8 cellular contexts compared by ENCODE assay signal in genomic region chr17:7834891-7835817, GRCh38. TPM values are rescaled to one million over a fixed set of nuclear protein-coding genes. Genes with fewer than 3 reads are reported as not detected.
A peak's percentile ranks its signal among the peaks of the same experiment; 100 is the strongest.
DNase-seq lines count a peak whose midpoint lies in the region; ATAC-seq, FAIRE-seq and TF ChIP-seq lines count a peak whose summit lies in the region.

No MANE protein-coding gene starts in this region.

- H3K36me3 ChIP-seq in CD4-positive, CD25-positive, alpha-beta regulatory T cell (ENCODE audit: control insufficient read depth, insufficient read depth, low read length) = no peaks in the 10 kb centered on the region
- H3K36me3 ChIP-seq in lung (ENCODE audit: control insufficient read depth in 2 of 2, insufficient read depth in 2 of 2, low read length in 2 of 2) = peaks cover 0 to 2% of the 10 kb centered on the region in 2 donors

- H3K36me3 Mint-ChIP-seq in CD4-positive, CD25-positive, alpha-beta regulatory T cell = no peaks in the 10 kb centered on the region

- peak overlapping the region; percentile 89 to 100 (median 99) for H3K27ac Mint-ChIP-seq in CD4-positive, CD25-positive, alpha-beta regulatory T cell

- peak; percentile 99 for FAIRE-seq in HTR-8/SVneo (lab: Jason Lieb, UNC)

- peak; percentile 49 for TF ChIP-seq CTCF in lung (IDR thresholded peaks at IDR 0.05; ENCODE audit: control extremely low read depth, extremely low read depth)

- H3K4me1 Mint-ChIP-seq in CD4-positive, CD25-positive, alpha-beta regulatory T cell = peaks cover 5 to 48% (median 35%) of the 10 kb centered on the region in 4 donors

- no peaks in the 10 kb centered on the region for H3K27me3 ChIP-seq in CD4-positive, CD25-positive, alpha-beta regulatory T cell (ENCODE audit: control insufficient read depth, insufficient read depth, low read length)
- H3K27me3 ChIP-seq in lung (ENCODE audit: control insufficient read depth, insufficient read depth) = no peaks in the 10 kb centered on the region

- peak overlapping the region; percentile 100 for H3K27ac ChIP-seq in CD4-positive, CD25-positive, alpha-beta regulatory T cell (ENCODE audit: insufficient read depth, low read length, poor library complexity, severe bottlenecking)
- H3K27ac ChIP-seq in lung (ENCODE audit: low read depth in 1 of 2, low read length in 1 of 2) = peak overlapping the region; percentile 96 to 98

- H3K4me3 Mint-ChIP-seq in CD4-positive, CD25-positive, alpha-beta regulatory T cell = peak overlapping the region; percentile 94 to 99 (median 96)

- H3K9me3 Mint-ChIP-seq in CD4-positive, CD25-positive, alpha-beta regulatory T cell = peaks cover 0 to 1% (median 0%) of the 10 kb centered on the region in 7 donors

- no peaks in the 10 kb centered on the region for H3K9me3 ChIP-seq in CD4-positive, CD25-positive, alpha-beta regulatory T cell (ENCODE audit: control insufficient read depth in 2 of 2, low read length in 2 of 2)
- no peaks in the 10 kb centered on the region for H3K9me3 ChIP-seq in lung (ENCODE audit: control insufficient read depth in 2 of 2, insufficient read depth in 1 of 2, low read length in 1 of 2)

- peak overlapping the region; percentile 86 for H3K4me3 ChIP-seq in CD4-positive, CD25-positive, alpha-beta regulatory T cell (ENCODE audit: low read depth, low read length)
- H3K4me3 ChIP-seq in lung = peak overlapping the region; percentile 62

- peak; percentile 92 to 94 (median 93) for DNase-seq in CD4-positive, CD25-positive, alpha-beta regulatory T cell
- DNase-seq in HTR-8/SVneo (ENCODE audit: insufficient read length, low spot score) (peak; percentile 98), lung (ENCODE audit: low spot score) (peak; percentile 98)
- peak; percentile 79 for DNase-seq in NK-92 treated with Interleukin-12 subunit alpha and Interleukin-12 subunit beta, amount 100 ng/mL, for 24 hours (lab: John Stamatoyannopoulos, UW)
- peak; percentile 91 for DNase-seq in activated CD8-positive, alpha-beta memory T cell treated with anti-CD3 and anti-CD28 coated beads for 24 hours
- DNase-seq in effector CD4-positive, alpha-beta T cell = peak; percentile 93
- DNase-seq in stimulated activated CD4-positive, alpha-beta T cell treated with anti-CD3 and anti-CD28 coated beads, TNF-alpha, amount 100 ng/mL, for 1 hour (ENCODE audit: low read depth in 3 of 3, low spot score in 1 of 3) = peak; percentile 76 to 78 (median 78)

- peak; percentile 53 to 55 for ATAC-seq in CD4-positive, CD25-positive, alpha-beta regulatory T cell (ENCODE audit: low read depth in 2 of 2)
- ATAC-seq in GM19468 (IDR thresholded peaks at IDR 0.05; ENCODE audit: extremely low read depth, unreplicated experiment) = peak; percentile 24
- ATAC-seq in lung (ENCODE audit: insufficient read depth, low FRiP score) = peak; percentile 74

- peaks cover 58% of the 10 kb centered on the region for H3K4me1 ChIP-seq in CD4-positive, CD25-positive, alpha-beta regulatory T cell (ENCODE audit: control insufficient read depth, insufficient read depth, low read length, poor library complexity, severe bottlenecking)
- H3K4me1 ChIP-seq in lung (ENCODE audit: control insufficient read depth in 2 of 2, insufficient read depth in 2 of 2, low read length in 2 of 2) = peaks cover 7 to 10% of the 10 kb centered on the region in 2 donors

- peaks cover 17% of the 10 kb centered on the region for H3K27me3 Mint-ChIP-seq in CD4-positive, CD25-positive, alpha-beta regulatory T cell

- 0 to 1% methylated on average over 65 to 75 of the region's 75 CpGs for WGBS in lung, 2 donors

RNA-seq across cellular contexts. Expression of gene KDM6B, which starts 1.1 kb away (rescaled TPM):
- 255 TPM for total RNA-seq in CD4-positive, CD25-positive, alpha-beta regulatory T cell
- polyA plus RNA-seq in CD4-positive, CD25-positive, alpha-beta regulatory T cell = under 1 TPM; 0.30 to 0.74 (median 0.42) TPM
- 10 to 100 TPM; 21.0 to 52.9 TPM for total RNA-seq in lung
- polyA plus RNA-seq in lung = 10 to 100 TPM; 30.2 to 38.9 TPM

RNA-seq across cellular contexts. Expression of gene TMEM88, which starts 19.7 kb away (rescaled TPM):
- total RNA-seq in CD4-positive, CD25-positive, alpha-beta regulatory T cell = 31.5 TPM
- polyA plus RNA-seq in CD4-positive, CD25-positive, alpha-beta regulatory T cell = not detected
- total RNA-seq in lung = 10 to 100 TPM in 1 of 2 donors, 1 to 10 TPM in 1; 6.3 to 11.2 TPM
- polyA plus RNA-seq in lung = 10 to 100 TPM; 11.5 to 19.6 TPM

RNA-seq across cellular contexts. Expression of gene NAA38, which starts 22.2 kb away (rescaled TPM):
- total RNA-seq in CD4-positive, CD25-positive, alpha-beta regulatory T cell = 23.6 TPM
- 100 to 1,000 TPM; 128 to 192 (median 141) TPM for polyA plus RNA-seq in CD4-positive, CD25-positive, alpha-beta regulatory T cell
- 10 to 100 TPM; 58.2 to 85.3 TPM for total RNA-seq in lung
- 100 to 1,000 TPM; 120 to 239 TPM for polyA plus RNA-seq in lung

RNA-seq across cellular contexts. Expression of gene CYB5D1, which starts 22.6 kb away (rescaled TPM):
- total RNA-seq in CD4-positive, CD25-positive, alpha-beta regulatory T cell = 11.8 TPM
- 1 to 10 TPM; 3.1 to 5.4 (median 4.2) TPM for polyA plus RNA-seq in CD4-positive, CD25-positive, alpha-beta regulatory T cell
- 10 to 100 TPM; 17.9 to 21.6 TPM for total RNA-seq in lung
- polyA plus RNA-seq in lung = 10 to 100 TPM in 1 of 2 donors, 1 to 10 TPM in 1; 5.5 to 10.1 TPM

RNA-seq across cellular contexts. Expression of gene CHD3, which starts 53.4 kb away (rescaled TPM):
- total RNA-seq in CD4-positive, CD25-positive, alpha-beta regulatory T cell = 273 TPM
- 1 to 10 TPM; 5.0 to 9.0 (median 7.2) TPM for polyA plus RNA-seq in CD4-positive, CD25-positive, alpha-beta regulatory T cell
- total RNA-seq in lung = 100 to 1,000 TPM in 1 of 2 donors, 10 to 100 TPM in 1; 83.0 to 112 TPM
- polyA plus RNA-seq in lung = 10 to 100 TPM; 60.9 to 69.9 TPM

Comparison
In these comparisons a context has a peak if more than half of its experiments do, and no peak if none do; other contexts are left out.
1. Peak in every context shown above with its lines: DNase-seq, ATAC-seq, H3K4me3 ChIP-seq and H3K27ac ChIP-seq.
2. ATAC-seq: peak in every context shown above with its lines; median percentile 74 in lung; 54 in CD4-positive, CD25-positive, alpha-beta regulatory T cell; 24 in GM19468.